Comparison of ENCODE assay signal across 1 cellular context in the genomic region with DNA sequence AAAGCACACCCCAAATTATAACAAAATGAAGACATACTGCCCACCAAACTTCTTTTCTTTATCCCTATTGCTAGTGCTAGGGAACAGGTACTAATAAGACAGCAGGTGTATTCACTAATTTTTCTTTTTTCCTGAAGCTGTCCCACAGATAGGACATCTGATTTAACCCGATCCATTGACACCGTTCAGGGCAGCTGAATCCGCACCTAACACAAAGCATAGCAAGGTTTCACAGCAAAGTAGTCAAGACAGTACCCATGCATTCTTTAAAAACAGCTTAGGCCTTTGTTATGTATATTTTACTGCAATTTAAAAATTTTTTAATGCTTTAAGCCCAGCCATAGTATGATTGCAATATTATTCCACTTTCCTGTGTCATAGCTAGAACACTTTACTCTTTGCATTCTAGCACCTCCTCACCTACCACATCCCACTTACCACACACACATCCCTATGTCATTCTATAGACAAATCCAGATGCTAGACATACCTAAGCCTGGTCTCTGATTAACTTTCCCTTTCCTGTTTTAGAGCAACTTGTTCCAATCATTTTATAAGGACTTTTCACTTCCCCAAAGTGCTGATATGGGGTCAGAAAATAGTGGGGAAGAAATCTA.
TF ChIP-seq lines count a peak whose summit lies in the region.

No MANE protein-coding gene starts in this region.

TF ChIP-seq in GM23338, 12 proteins besides CTCF, POLR2A, EP300 and RAD21:
- TF ChIP-seq, protein P1, sequence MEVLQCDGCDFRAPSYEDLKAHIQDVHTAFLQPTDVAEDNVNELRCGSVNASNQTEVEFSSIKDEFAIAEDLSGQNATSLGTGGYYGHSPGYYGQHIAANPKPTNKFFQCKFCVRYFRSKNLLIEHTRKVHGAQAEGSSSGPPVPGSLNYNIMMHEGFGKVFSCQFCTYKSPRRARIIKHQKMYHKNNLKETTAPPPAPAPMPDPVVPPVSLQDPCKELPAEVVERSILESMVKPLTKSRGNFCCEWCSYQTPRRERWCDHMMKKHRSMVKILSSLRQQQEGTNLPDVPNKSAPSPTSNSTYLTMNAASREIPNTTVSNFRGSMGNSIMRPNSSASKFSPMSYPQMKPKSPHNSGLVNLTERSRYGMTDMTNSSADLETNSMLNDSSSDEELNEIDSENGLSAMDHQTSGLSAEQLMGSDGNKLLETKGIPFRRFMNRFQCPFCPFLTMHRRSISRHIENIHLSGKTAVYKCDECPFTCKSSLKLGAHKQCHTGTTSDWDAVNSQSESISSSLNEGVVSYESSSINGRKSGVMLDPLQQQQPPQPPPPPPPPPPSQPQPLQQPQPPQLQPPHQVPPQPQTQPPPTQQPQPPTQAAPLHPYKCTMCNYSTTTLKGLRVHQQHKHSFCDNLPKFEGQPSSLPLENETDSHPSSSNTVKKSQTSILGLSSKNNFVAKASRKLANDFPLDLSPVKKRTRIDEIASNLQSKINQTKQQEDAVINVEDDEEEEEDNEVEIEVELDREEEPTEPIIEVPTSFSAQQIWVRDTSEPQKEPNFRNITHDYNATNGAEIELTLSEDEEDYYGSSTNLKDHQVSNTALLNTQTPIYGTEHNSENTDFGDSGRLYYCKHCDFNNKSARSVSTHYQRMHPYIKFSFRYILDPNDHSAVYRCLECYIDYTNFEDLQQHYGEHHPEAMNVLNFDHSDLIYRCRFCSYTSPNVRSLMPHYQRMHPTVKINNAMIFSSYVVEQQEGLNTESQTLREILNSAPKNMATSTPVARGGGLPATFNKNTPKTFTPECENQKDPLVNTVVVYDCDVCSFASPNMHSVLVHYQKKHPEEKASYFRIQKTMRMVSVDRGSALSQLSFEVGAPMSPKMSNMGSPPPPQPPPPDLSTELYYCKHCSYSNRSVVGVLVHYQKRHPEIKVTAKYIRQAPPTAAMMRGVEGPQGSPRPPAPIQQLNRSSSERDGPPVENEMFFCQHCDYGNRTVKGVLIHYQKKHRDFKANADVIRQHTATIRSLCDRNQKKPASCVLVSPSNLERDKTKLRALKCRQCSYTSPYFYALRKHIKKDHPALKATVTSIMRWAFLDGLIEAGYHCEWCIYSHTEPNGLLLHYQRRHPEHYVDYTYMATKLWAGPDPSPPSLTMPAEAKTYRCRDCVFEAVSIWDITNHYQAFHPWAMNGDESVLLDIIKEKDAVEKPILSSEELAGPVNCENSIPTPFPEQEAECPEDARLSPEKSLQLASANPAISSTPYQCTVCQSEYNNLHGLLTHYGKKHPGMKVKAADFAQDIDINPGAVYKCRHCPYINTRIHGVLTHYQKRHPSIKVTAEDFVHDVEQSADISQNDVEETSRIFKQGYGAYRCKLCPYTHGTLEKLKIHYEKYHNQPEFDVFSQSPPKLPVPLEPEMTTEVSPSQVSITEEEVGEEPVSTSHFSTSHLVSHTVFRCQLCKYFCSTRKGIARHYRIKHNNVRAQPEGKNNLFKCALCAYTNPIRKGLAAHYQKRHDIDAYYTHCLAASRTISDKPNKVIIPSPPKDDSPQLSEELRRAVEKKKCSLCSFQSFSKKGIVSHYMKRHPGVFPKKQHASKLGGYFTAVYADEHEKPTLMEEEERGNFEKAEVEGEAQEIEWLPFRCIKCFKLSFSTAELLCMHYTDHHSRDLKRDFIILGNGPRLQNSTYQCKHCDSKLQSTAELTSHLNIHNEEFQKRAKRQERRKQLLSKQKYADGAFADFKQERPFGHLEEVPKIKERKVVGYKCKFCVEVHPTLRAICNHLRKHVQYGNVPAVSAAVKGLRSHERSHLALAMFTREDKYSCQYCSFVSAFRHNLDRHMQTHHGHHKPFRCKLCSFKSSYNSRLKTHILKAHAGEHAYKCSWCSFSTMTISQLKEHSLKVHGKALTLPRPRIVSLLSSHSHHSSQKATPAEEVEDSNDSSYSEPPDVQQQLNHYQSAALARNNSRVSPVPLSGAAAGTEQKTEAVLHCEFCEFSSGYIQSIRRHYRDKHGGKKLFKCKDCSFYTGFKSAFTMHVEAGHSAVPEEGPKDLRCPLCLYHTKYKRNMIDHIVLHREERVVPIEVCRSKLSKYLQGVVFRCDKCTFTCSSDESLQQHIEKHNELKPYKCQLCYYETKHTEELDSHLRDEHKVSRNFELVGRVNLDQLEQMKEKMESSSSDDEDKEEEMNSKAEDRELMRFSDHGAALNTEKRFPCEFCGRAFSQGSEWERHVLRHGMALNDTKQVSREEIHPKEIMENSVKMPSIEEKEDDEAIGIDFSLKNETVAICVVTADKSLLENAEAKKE (CRISPR knock-in tag; IDR thresholded peaks at IDR 0.05): no peak
- no peak for TF ChIP-seq EZH2phosphoT487 (IDR thresholded peaks at IDR 0.05; ENCODE audit: unreplicated experiment)
TF ChIP-seq in GM23338: peak in this region for 0.
